ENCODE assay signal across 30 cellular contexts in genomic region chr13:51267581-51267980, GRCh38. TPM values are rescaled to one million over a fixed set of nuclear protein-coding genes. Genes with fewer than 3 reads are reported as not detected.
DNase-seq lines count a peak whose midpoint lies in the region; ATAC-seq and TF ChIP-seq lines count a peak whose summit lies in the region.
"Had no signal": no experiment of that assay in that cellular context is flagged by ENCODE, and none has a peak within 500 bp of the region (broad histone marks: within the 10 kb centered on the region; RNA-seq: fewer than 3 reads in every experiment).

No MANE protein-coding gene starts in this region.

- H3K27ac ChIP-seq in H9 (ENCODE audit: insufficient read length, low read depth, low read length) = no peak overlapping the region
- H3K27ac ChIP-seq in endodermal cell (ENCODE audit: low read depth, low read length) = no peak overlapping the region
- no peak overlapping the region for H3K27ac ChIP-seq in mesenchymal stem cell (ENCODE audit: low read length, poor library complexity, severe bottlenecking)
- H3K27ac ChIP-seq: A549, gastroesophageal sphincter, HL-60, SJSA1, stomach, tibial artery, vagina had no signal

- H2BK15ac ChIP-seq in H9 (ENCODE audit: low read depth, low read length) (no peak overlapping the region), mesenchymal stem cell (ENCODE audit: low read depth, poor library complexity, severe bottlenecking) (no peak overlapping the region)

- no peaks in the 10 kb centered on the region for H3K23me2 ChIP-seq in H9 (ENCODE audit: insufficient read length, low read depth, low read length, poor library complexity, severe bottlenecking)

- no peak overlapping the region for H3K4me3 Mint-ChIP-seq in H9
- H3K4me3 Mint-ChIP-seq in endodermal cell = no peak overlapping the region
- no peak overlapping the region for H3K4me3 Mint-ChIP-seq in T-helper 17 cell
- H3K4me3 Mint-ChIP-seq: activated CD8-positive, alpha-beta memory T cell treated with anti-CD3 and anti-CD28 coated beads, Interleukin-2, amount 10 ng/mL, durations not matched to agents 7 days and 5 days; central memory CD8-positive, alpha-beta T cell; HFFc6; immature natural killer cell; T-cell had no signal

- no peaks in the 10 kb centered on the region for H3K27me3 Mint-ChIP-seq in H9 (ENCODE audit: low read depth)
- H3K27me3 Mint-ChIP-seq in endodermal cell (ENCODE audit: insufficient read depth) = no peaks in the 10 kb centered on the region
- H3K27me3 Mint-ChIP-seq in T-helper 17 cell = peaks cover 14% of the 10 kb centered on the region

- no peak overlapping the region for H3K18ac ChIP-seq in H9 (ENCODE audit: insufficient read length, low read depth, low read length)
- no peak overlapping the region for H3K18ac ChIP-seq in mesenchymal stem cell (ENCODE audit: low read depth in 1 of 2, low read length in 2 of 2)

- no peaks in the 10 kb centered on the region for H3K9me3 Mint-ChIP-seq in H9
- no peaks in the 10 kb centered on the region for H3K9me3 Mint-ChIP-seq in endodermal cell
- H3K9me3 Mint-ChIP-seq: central memory CD8-positive, alpha-beta T cell; HFFc6; immature natural killer cell; T-cell had no signal

- H2BK20ac ChIP-seq in H9 (ENCODE audit: low read depth, low read length, poor library complexity, severe bottlenecking) = no peak overlapping the region

- H3K4me3 ChIP-seq in endodermal cell (ENCODE audit: low read length) = no peak overlapping the region
- H3K4me3 ChIP-seq in mesenchymal stem cell (ENCODE audit: insufficient read depth in 1 of 2, low read depth in 1 of 2, low read length in 2 of 2) = no peak overlapping the region
- H3K4me3 ChIP-seq: A549, gastroesophageal sphincter, SJSA1, stomach, tibial artery, vagina had no signal

- H4K8ac ChIP-seq in H9 (replicated peaks; ENCODE audit: insufficient read length, low read depth, low read length) = no peak overlapping the region
- H4K8ac ChIP-seq in mesenchymal stem cell (ENCODE audit: low read length) = no peak overlapping the region

- H3K79me2 ChIP-seq in H9 (ENCODE audit: insufficient read depth, low read length) = no peaks in the 10 kb centered on the region; the same call in 1 of the 2 replicates

- H3K23ac ChIP-seq in H9 (ENCODE audit: insufficient read length, low read depth, low read length) = no peak overlapping the region
- H3K23ac ChIP-seq in mesenchymal stem cell (ENCODE audit: low read length in 2 of 2) = no peak overlapping the region

- peaks cover 12% of the 10 kb centered on the region; the same call in 1 of the 2 replicates for H3K4me1 ChIP-seq in H9 (ENCODE audit: insufficient read depth, low read length)
- H3K4me1 ChIP-seq in endodermal cell (ENCODE audit: control insufficient read depth, insufficient read depth, low read length) = peaks cover 15% of the 10 kb centered on the region
- peaks cover 21% of the 10 kb centered on the region for H3K4me1 ChIP-seq in mesenchymal stem cell (ENCODE audit: control insufficient read depth, insufficient read depth, low read depth, low read length)
- H3K4me1 ChIP-seq: A549, vagina had no signal

- peaks cover 41 to 45% of the 10 kb centered on the region in 2 experiments for H3K4me1 Mint-ChIP-seq in H9
- peaks cover 28% of the 10 kb centered on the region for H3K4me1 Mint-ChIP-seq in endodermal cell
- H3K4me1 Mint-ChIP-seq in T-helper 17 cell = no peaks in the 10 kb centered on the region
- H3K4me1 Mint-ChIP-seq: activated CD8-positive, alpha-beta memory T cell treated with anti-CD3 and anti-CD28 coated beads, Interleukin-2, amount 10 ng/mL, durations not matched to agents 7 days and 5 days; central memory CD8-positive, alpha-beta T cell; immature natural killer cell; T-cell had no signal

- H3K36me3 Mint-ChIP-seq in H9 (ENCODE audit: insufficient read depth in 1 of 3, low read depth in 3 of 3) (peaks cover 10 to 49% (median 23%) of the 10 kb centered on the region in 3 experiments; a peak in 6 of 7 replicates), endodermal cell (ENCODE audit: low read depth) (peaks cover 61% of the 10 kb centered on the region), T-helper 17 cell (ENCODE audit: low read depth) (no peaks in the 10 kb centered on the region)
- H3K36me3 Mint-ChIP-seq: activated CD8-positive, alpha-beta memory T cell treated with anti-CD3 and anti-CD28 coated beads, Interleukin-2, amount 10 ng/mL, durations not matched to agents 7 days and 5 days; immature natural killer cell; T-cell had no signal

- H2BK5ac ChIP-seq in H9 (ENCODE audit: insufficient read length, low read length) (no peak overlapping the region), mesenchymal stem cell (ENCODE audit: low read depth, low read length, poor library complexity, severe bottlenecking) (no peak overlapping the region)

- H3K27ac Mint-ChIP-seq in H9 (peak overlapping the region in 2 of 3 experiments; percentile 16 to 79; a peak in 3 of 7 replicates), endodermal cell (no peak overlapping the region), T-helper 17 cell (no peak overlapping the region)
- H3K27ac Mint-ChIP-seq: activated CD8-positive, alpha-beta memory T cell treated with anti-CD3 and anti-CD28 coated beads, Interleukin-2, amount 10 ng/mL, durations not matched to agents 7 days and 5 days; HFFc6; immature natural killer cell; T-cell had no signal

- H4K91ac ChIP-seq in H9 (ENCODE audit: insufficient read length, low read depth, low read length) = no peak overlapping the region
- H4K91ac ChIP-seq in mesenchymal stem cell (ENCODE audit: low read length) = no peak overlapping the region

- no peaks in the 10 kb centered on the region for H3K27me3 ChIP-seq in H9 (ENCODE audit: insufficient read depth, low read length)
- H3K27me3 ChIP-seq in endodermal cell (ENCODE audit: control insufficient read depth, insufficient read depth, low read length, poor library complexity, severe bottlenecking) = no peaks in the 10 kb centered on the region
- no peaks in the 10 kb centered on the region for H3K27me3 ChIP-seq in mesenchymal stem cell (ENCODE audit: control insufficient read depth in 1 of 2, insufficient read depth in 1 of 2, low read length in 2 of 2)
- H3K27me3 ChIP-seq: gastroesophageal sphincter, SJSA1, stomach, tibial artery, vagina had no signal

- H3K14ac ChIP-seq in H9 (ENCODE audit: insufficient read depth, low read length) (no peak overlapping the region), mesenchymal stem cell (ENCODE audit: low read length in 2 of 2) (no peak overlapping the region)

- H2AFZ ChIP-seq in H9 (ENCODE audit: low read length) = no peak overlapping the region
- H2AFZ ChIP-seq in mesenchymal stem cell (ENCODE audit: low read depth, low read length) = no peak overlapping the region

- H3K9ac ChIP-seq in H9 (ENCODE audit: extremely low read depth, insufficient read length, low read length) (no peak overlapping the region), endodermal cell (ENCODE audit: extremely low read depth, low read length, poor library complexity, severe bottlenecking) (no peak overlapping the region), mesenchymal stem cell (ENCODE audit: low read length) (no peak overlapping the region)

- peak; percentile 23; the same call in 1 of the 3 replicates for ATAC-seq in SK-N-SH treated with all-trans-retinoic acid at 6 μM for 48 hours
- ATAC-seq in T-helper 17 cell = no peak
- ATAC-seq: A549; activated CD8-positive, alpha-beta memory T cell treated with anti-CD3 and anti-CD28 coated beads, Interleukin-2, amount 10 ng/mL, durations not matched to agents 7 days and 5 days; gastroesophageal sphincter; left colon; T-cell had no signal

- H3K9me3 ChIP-seq in H9 (ENCODE audit: control insufficient read depth, low read depth, low read length) (no peaks in the 10 kb centered on the region), endodermal cell (ENCODE audit: control insufficient read depth, low read length) (no peaks in the 10 kb centered on the region), mesenchymal stem cell (ENCODE audit: control insufficient read depth, low read length) (no peaks in the 10 kb centered on the region), T-helper 17 cell (ENCODE audit: control insufficient read depth, low read length, poor library complexity, severe bottlenecking) (no peaks in the 10 kb centered on the region)
- H3K9me3 ChIP-seq: A549, gastroesophageal sphincter, SJSA1, stomach, tibial artery, vagina had no signal

- WGBS in H9 (ENCODE audit: extremely low coverage, insufficient read length, low lambda C conversion rate) = no CpG with 5 or more reads among the region's 6 CpGs
- WGBS in endodermal cell (ENCODE audit: insufficient coverage in 1 of 2, insufficient read length in 1 of 2), 2 experiments = 93 to 100% methylated on average over 2 to 6 of the region's 6 CpGs
- WGBS in mesenchymal stem cell = 87% methylated on average over 6 of the region's 6 CpGs

- no peaks in the 10 kb centered on the region for H4K20me1 ChIP-seq in H9 (ENCODE audit: control insufficient read depth, insufficient read depth, insufficient read length)

- H3K36me3 ChIP-seq in endodermal cell (ENCODE audit: control insufficient read depth, insufficient read depth, low read length) (peaks cover 64% of the 10 kb centered on the region), mesenchymal stem cell (ENCODE audit: control insufficient read depth in 1 of 2, insufficient read depth in 2 of 2, low read depth in 1 of 2, low read length in 2 of 2) (peaks cover 0 to 5% of the 10 kb centered on the region in 2 experiments)
- H3K36me3 ChIP-seq: SJSA1, stomach, tibial artery, vagina had no signal

- H2AK5ac ChIP-seq in H9 (ENCODE audit: insufficient read length, low read length) (no peak overlapping the region), mesenchymal stem cell (ENCODE audit: low read length, severe bottlenecking) (no peak overlapping the region)

- H4K5ac ChIP-seq in H9 (ENCODE audit: insufficient read length, low read depth, low read length) = no peak overlapping the region

- TF ChIP-seq CTCF in H9 (conservative IDR thresholded peaks at IDR 0.05) (no peak), endodermal cell (conservative IDR thresholded peaks at IDR 0.05) (no peak)

- H3K4ac ChIP-seq in H9 (ENCODE audit: low read depth, low read length) (no peak overlapping the region), mesenchymal stem cell (ENCODE audit: low read depth in 1 of 2, low read length in 2 of 2) (no peak overlapping the region)

- H3K4me2 ChIP-seq in H9 (ENCODE audit: insufficient read depth, insufficient read length, low read length) = no peak overlapping the region
- H3K4me2 ChIP-seq in mesenchymal stem cell (ENCODE audit: low read length, poor library complexity, severe bottlenecking) = no peak overlapping the region
- H3K4me2 ChIP-seq: A549 had no signal

- H3K56ac ChIP-seq in H9 (ENCODE audit: insufficient read length, low read depth, low read length) = no peak overlapping the region

- H3K79me1 ChIP-seq in H9 (ENCODE audit: insufficient read depth, low read depth, low read length, poor library complexity, severe bottlenecking) (peaks cover 10% of the 10 kb centered on the region), mesenchymal stem cell (replicated peaks; ENCODE audit: low read length, poor library complexity, severe bottlenecking) (no peaks in the 10 kb centered on the region)

- no peak overlapping the region for H2BK12ac ChIP-seq in H9 (ENCODE audit: insufficient read length, low read depth, low read length)
- no peak overlapping the region for H2BK12ac ChIP-seq in mesenchymal stem cell (ENCODE audit: low read length in 2 of 2)

- no peak overlapping the region for H2BK120ac ChIP-seq in H9 (ENCODE audit: low read depth, low read length, poor library complexity, severe bottlenecking)
- no peak overlapping the region for H2BK120ac ChIP-seq in mesenchymal stem cell (ENCODE audit: low read depth, low read length)

- no peak overlapping the region for H3T11ph ChIP-seq in H9 (ENCODE audit: low read length)

- DNase-seq in H9 (peak; percentile 27), endodermal cell (peak; percentile 51), mesenchymal stem cell (peak; percentile 9), dermis blood vessel endothelial cell (no peak), UCSD-AML1 (lab: John Stamatoyannopoulos, UW; ENCODE audit: unreplicated experiment) (no peak), T-helper 17 cell (no peak)
- no peak for DNase-seq in activated naive CD4-positive, alpha-beta T cell treated with anti-CD3 and anti-CD28 coated beads, Interleukin-2, amount 50 U/mL, for 16 hours
- DNase-seq: activated CD4-positive, alpha-beta T cell treated with anti-CD3 and anti-CD28 coated beads, Interleukin-2, amount 50 U/mL, for 4 hours; activated CD8-positive, alpha-beta memory T cell treated with anti-CD3 and anti-CD28 coated beads, Interleukin-2, amount 10 ng/mL, durations not matched to agents 7 days and 5 days; activated gamma-delta T cell treated with Interleukin-2 at 50 U/mL for 16 hours; activated T-cell treated with anti-CD3 and anti-CD28 coated beads, Interleukin-2, amount 50 U/mL, for 48 hours; HFFc6; immature natural killer cell; left colon; mesendoderm; NCI-H1436; NCI-H2081; NCI-H774; right cardiac atrium; stimulated activated CD4-positive, alpha-beta T cell treated with anti-CD3 and anti-CD28 coated beads, Interleukin-2, amount 100 ng/mL, for 48 hours; stomach; T-cell; tibial artery had no signal

RNA-seq across cellular contexts. Expression of gene FAM124A, which starts 45.4 kb away (rescaled TPM):
- 40.1 and 41.9 TPM in 2 replicates for total RNA-seq in H9 (2021)
- 10 to 100 TPM; 49.7 to 56.6 TPM for total RNA-seq in endodermal cell
- polyA plus RNA-seq in endodermal cell (2013, experiment 1 of 2) = 9.0 TPM
- polyA plus RNA-seq in endodermal cell (2013, experiment 2 of 2) = 7.9 TPM
- polyA plus RNA-seq in mesenchymal stem cell (2013, experiment 1 of 2) = 0.06 TPM
- 0.03 TPM for polyA plus RNA-seq in mesenchymal stem cell (2013, experiment 2 of 2)
- total RNA-seq in dermis blood vessel endothelial cell = 9.4 and 9.7 TPM in 2 replicates
- under 1 TPM in 1 of 2 donors, not detected in 1; 0.29 TPM for total RNA-seq in T-helper 17 cell
- total RNA-seq: HFFc6 had no signal

Comparison
In these comparisons a context has a peak if more than half of its experiments do, and no peak if none do; other contexts are left out.
1. DNase-seq: peak in H9 (single experiment), endodermal cell (single experiment) and mesenchymal stem cell (single experiment); none in dermis blood vessel endothelial cell (single experiment), activated naive CD4-positive, alpha-beta T cell treated with anti-CD3 and anti-CD28 coated beads, Interleukin-2, amount 50 U/mL, for 16 hours (single experiment), UCSD-AML1 (single experiment) and T-helper 17 cell (0 of 3).
2. H3K27ac Mint-ChIP-seq: peak in H9 (2 of 3); none in endodermal cell (single experiment) and T-helper 17 cell (single experiment).